In the genomic region with DNA sequence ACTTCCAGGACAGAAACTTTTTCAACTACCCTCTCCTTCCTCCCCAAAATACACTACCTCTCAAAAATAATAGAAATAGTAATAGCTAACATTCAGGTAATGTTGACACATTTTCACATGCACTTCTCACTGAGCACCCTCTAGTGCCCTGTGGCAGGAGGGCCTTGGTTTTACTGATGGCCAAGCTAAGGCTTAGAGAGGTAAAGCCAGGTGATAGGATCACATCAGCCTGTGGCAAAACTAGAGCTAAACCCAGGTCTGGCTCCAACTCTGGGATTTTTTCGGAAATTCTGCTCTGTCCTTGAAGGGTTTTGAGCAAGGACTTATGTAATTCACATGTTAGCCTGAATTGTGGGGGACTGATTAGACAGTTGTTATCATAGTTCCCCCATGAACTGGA, we compare ENCODE assay signal across 8 cellular contexts. TPM values are rescaled to one million over a fixed set of nuclear protein-coding genes. Genes with fewer than 3 reads are reported as not detected.
A peak's percentile ranks its signal among the peaks of the same experiment; 100 is the strongest.
DNase-seq lines count a peak whose midpoint lies in the region; ATAC-seq and TF ChIP-seq lines count a peak whose summit lies in the region.

No MANE protein-coding gene starts in this region.

- intact Hi-C loops in CD8-positive, alpha-beta T cell (cut with DNase I, micrococcal nuclease), result loop anchor here (2.0 to 5.0 kb wide), 7 partner anchors 127 to 995 kb away; a partner anchor contains a TSS
- intact Hi-C loops in ascending aorta (cut with DNase I), result no loop called here
- intact Hi-C loops in natural killer cell (cut with micrococcal nuclease), result no loop called here

- no peaks in the 10 kb centered on the region for H3K9me3 Mint-ChIP-seq in CD8-positive, alpha-beta T cell
- H3K9me3 Mint-ChIP-seq in natural killer cell, result no peaks in the 10 kb centered on the region

- H2AFZ ChIP-seq in Karpas-422 (ENCODE audit: low read length), result peak overlapping the region; percentile 57

- peaks cover 28% of the 10 kb centered on the region for H3K4me1 ChIP-seq in CD8-positive, alpha-beta T cell (ENCODE audit: insufficient read depth, low read length)
- H3K4me1 ChIP-seq in Karpas-422 (ENCODE audit: low read length), result peaks cover 19% of the 10 kb centered on the region
- peaks cover 0 to 11% of the 10 kb centered on the region in 2 donors for H3K4me1 ChIP-seq in ascending aorta

- H3K9me2 ChIP-seq in Karpas-422 (replicated peaks; ENCODE audit: insufficient read depth, low read length), result no peaks in the 10 kb centered on the region

- POLR2A ChIA-PET in CD8-positive, alpha-beta T cell (lab: Charles Lee), result interaction anchor here (1.1 to 1.7 kb wide), 3 partner anchors 56 to 212 kb away, joined by 3 to 8 read pairs (median 3); a partner anchor contains a TSS

- H3K27me3 Mint-ChIP-seq in CD8-positive, alpha-beta T cell (ENCODE audit: low read depth), result no peaks in the 10 kb centered on the region
- H3K27me3 Mint-ChIP-seq in natural killer cell (ENCODE audit: low read depth in 2 of 2), result peaks cover 10 to 15% of the 10 kb centered on the region in 2 donors

- H3K4me2 ChIP-seq in Karpas-422 (ENCODE audit: low read depth, low read length, poor library complexity, severe bottlenecking), result peak overlapping the region; percentile 91

- peaks cover 35% of the 10 kb centered on the region for H3K36me3 Mint-ChIP-seq in CD8-positive, alpha-beta T cell
- H3K36me3 Mint-ChIP-seq in natural killer cell, result peaks cover 7% of the 10 kb centered on the region

- H3K9me3 ChIP-seq in CD8-positive, alpha-beta T cell (ENCODE audit: low read length), result no peaks in the 10 kb centered on the region
- no peaks in the 10 kb centered on the region for H3K9me3 ChIP-seq in Karpas-422 (ENCODE audit: low read length)
- H3K9me3 ChIP-seq in ascending aorta, result no peaks in the 10 kb centered on the region

- peak in 2 of 7 experiments; percentile 1 to 56 for DNase-seq in CD8-positive, alpha-beta T cell
- peak; percentile 55 for DNase-seq in Karpas-422
- no peak for DNase-seq in ascending aorta (ENCODE audit: low spot score in 2 of 2)
- no peak for DNase-seq in natural killer cell
- no peak for DNase-seq in NCI-H2029 treated with DMSO at 0.1 percent for 48 hours (lab: John Stamatoyannopoulos, UW)
- no peak for DNase-seq in left lobe of liver (ENCODE audit: low spot score)
- no peak for DNase-seq in NCI-H345 treated with DMSO at 0.1 percent for 48 hours (lab: John Stamatoyannopoulos, UW; ENCODE audit: unreplicated experiment)

- peak overlapping the region; percentile 88 for H3K27ac ChIP-seq in CD8-positive, alpha-beta T cell (ENCODE audit: low read depth, low read length)
- H3K27ac ChIP-seq in Karpas-422 (ENCODE audit: low read length) (no peak overlapping the region), ascending aorta (peak overlapping the region; percentile 87)

- H3K4me1 Mint-ChIP-seq in CD8-positive, alpha-beta T cell (ENCODE audit: low read depth), result peaks cover 48% of the 10 kb centered on the region
- H3K4me1 Mint-ChIP-seq in natural killer cell, result peaks cover 39 to 42% of the 10 kb centered on the region in 2 donors

- no peak for ATAC-seq in CD8-positive, alpha-beta T cell
- ATAC-seq in natural killer cell (no peak), HG03342 (IDR thresholded peaks at IDR 0.05; ENCODE audit: unreplicated experiment) (no peak), left lobe of liver (no peak)

- no peaks in the 10 kb centered on the region for H4K20me1 ChIP-seq in Karpas-422 (ENCODE audit: insufficient read depth, low read depth, low read length)

- no peak overlapping the region for H3K9ac ChIP-seq in Karpas-422 (ENCODE audit: low read length)

- no peak for TF ChIP-seq CTCF in CD8-positive, alpha-beta T cell (IDR thresholded peaks at IDR 0.05)
- TF ChIP-seq CTCF in ascending aorta (IDR thresholded peaks at IDR 0.05) (no peak), natural killer cell (IDR thresholded peaks at IDR 0.05) (no peak)

- H3K27ac Mint-ChIP-seq in CD8-positive, alpha-beta T cell, result peak overlapping the region; percentile 97
- H3K27ac Mint-ChIP-seq in natural killer cell, result peak overlapping the region; percentile 91 to 99

- H3K36me3 ChIP-seq in CD8-positive, alpha-beta T cell (ENCODE audit: insufficient read depth, low read length), result peaks cover 13% of the 10 kb centered on the region
- peaks cover 22% of the 10 kb centered on the region for H3K36me3 ChIP-seq in Karpas-422 (ENCODE audit: insufficient read depth, low read length)
- peaks cover 11 to 14% of the 10 kb centered on the region in 2 donors for H3K36me3 ChIP-seq in ascending aorta

- H3K4me3 ChIP-seq in CD8-positive, alpha-beta T cell (ENCODE audit: low read depth, low read length), result peak overlapping the region; percentile 36
- H3K4me3 ChIP-seq in Karpas-422 (ENCODE audit: low read length), result no peak overlapping the region
- peak overlapping the region in 1 of 2 donors; percentile 94 for H3K4me3 ChIP-seq in ascending aorta

- CTCF ChIA-PET in CD8-positive, alpha-beta T cell (lab: Charles Lee), result interaction anchor here (0.7 to 1.0 kb wide), 2 partner anchors 110 to 196 kb away, joined by 3 read pairs; no protein-coding TSS in a partner anchor

- H3K4me3 Mint-ChIP-seq in CD8-positive, alpha-beta T cell, result peak overlapping the region; percentile 99
- H3K4me3 Mint-ChIP-seq in natural killer cell, result peak overlapping the region; percentile 98

- H3K27me3 ChIP-seq in CD8-positive, alpha-beta T cell (ENCODE audit: insufficient read depth, low read length), result no peaks in the 10 kb centered on the region
- H3K27me3 ChIP-seq in Karpas-422 (ENCODE audit: low read length) (no peaks in the 10 kb centered on the region), ascending aorta (no peaks in the 10 kb centered on the region)

- H3K79me2 ChIP-seq in Karpas-422 (ENCODE audit: low read length), result peaks cover 36% of the 10 kb centered on the region

RNA-seq across cellular contexts. Expression of a gene that starts 0.9 kb away (rescaled TPM):
- total RNA-seq in CD8-positive, alpha-beta T cell, result 10 to 100 TPM; 16.2 to 18.5 TPM
- total RNA-seq in Karpas-422 (2014; rRNA removed; shearing (Covaris generic); ENCODE audit: low replicate concordance), result 13.7 and 16.0 TPM in 2 replicates
- total RNA-seq in ascending aorta (3.1 TPM), natural killer cell (10 to 100 TPM; 17.9 to 25.8 (median 23.2) TPM), left lobe of liver (7.8 TPM)

Comparison
In these comparisons a context has a peak if more than half of its experiments do, and no peak if none do; other contexts are left out.
1. intact Hi-C loops: an anchor here in CD8-positive, alpha-beta T cell (2.0 to 5.0 kb wide); none called in ascending aorta and natural killer cell.